In genomic region chr10:121910673-121911420, GRCh38 we compare ENCODE assay signal across 9 cellular contexts. TPM values are rescaled to one million over a fixed set of nuclear protein-coding genes. Genes with fewer than 3 reads are reported as not detected.
A peak's percentile ranks its signal among the peaks of the same experiment; 100 is the strongest.
DNase-seq lines count a peak whose midpoint lies in the region; ATAC-seq, FAIRE-seq and TF ChIP-seq lines count a peak whose summit lies in the region.
"Had no signal": no experiment of that assay in that cellular context is flagged by ENCODE, and none has a peak within 500 bp of the region (broad histone marks: within the 10 kb centered on the region; RNA-seq: fewer than 3 reads in every experiment).

No MANE protein-coding gene starts in this region.

- no peak overlapping the region for H2BK5ac ChIP-seq in H1 (ENCODE audit: low read depth, low read length)

- no peaks in the 10 kb centered on the region for H3K27me3 Mint-ChIP-seq in activated naive CD4-positive, alpha-beta T cell treated with anti-CD3 and anti-CD28 coated beads, Interleukin-2, amount 10 ng/mL, durations not matched to agents 7 days and 5 days

- H3K4me3 ChIP-seq in H1 (ENCODE audit: extremely low read depth in 1 of 4, insufficient read depth in 2 of 4, low read depth in 3 of 4, low read length in 4 of 4), result no peak overlapping the region
- no peak overlapping the region for H3K4me3 ChIP-seq in H7 (ENCODE audit: insufficient read depth, low read depth, low read length)
- H3K4me3 ChIP-seq: skin epidermis had no signal

- H2AK5ac ChIP-seq in H1 (ENCODE audit: low read depth, low read length), result no peak overlapping the region

- no peak overlapping the region for H2BK20ac ChIP-seq in H1 (ENCODE audit: low read length)

- no peak overlapping the region for H4K5ac ChIP-seq in H1 (ENCODE audit: insufficient read length, low read depth, low read length)

- H3K23me2 ChIP-seq in H1 (ENCODE audit: low read depth, low read length), result no peaks in the 10 kb centered on the region

- H3K14ac ChIP-seq in H1 (ENCODE audit: insufficient read length), result no peak overlapping the region

- no peak overlapping the region for H2BK120ac ChIP-seq in H1 (replicated peaks; ENCODE audit: low read depth, low read length)

- peak overlapping the region; percentile 74 for H3K27ac Mint-ChIP-seq in activated naive CD4-positive, alpha-beta T cell treated with anti-CD3 and anti-CD28 coated beads, Interleukin-2, amount 10 ng/mL, durations not matched to agents 7 days and 5 days
- peak overlapping the region in 1 of 2 donors; percentile 16 for H3K27ac Mint-ChIP-seq in activated naive CD4-positive, alpha-beta T cell treated with anti-CD3 and anti-CD28 coated beads, Interleukin-2, amount 50 U/mL, for 72 hours

- FAIRE-seq in H1 (lab: Jason Lieb, UNC), result no peak

- H3K4me3 Mint-ChIP-seq in activated naive CD4-positive, alpha-beta T cell treated with anti-CD3 and anti-CD28 coated beads, Interleukin-2, amount 10 ng/mL, durations not matched to agents 7 days and 5 days, result no peak overlapping the region

- H3K9me3 ChIP-seq in H1 (ENCODE audit: insufficient read depth in 2 of 2, low read depth in 1 of 2, low read length in 1 of 2), result no peaks in the 10 kb centered on the region; a peak in 1 of 4 replicates

- no peak overlapping the region for H2AFZ ChIP-seq in H1 (ENCODE audit: low read length)

- H3K36me3 Mint-ChIP-seq in activated naive CD4-positive, alpha-beta T cell treated with anti-CD3 and anti-CD28 coated beads, Interleukin-2, amount 10 ng/mL, durations not matched to agents 7 days and 5 days, result peaks cover 19% of the 10 kb centered on the region
- peaks cover 11 to 19% of the 10 kb centered on the region in 2 donors for H3K36me3 Mint-ChIP-seq in activated naive CD4-positive, alpha-beta T cell treated with anti-CD3 and anti-CD28 coated beads, Interleukin-2, amount 50 U/mL, for 72 hours

- H3K27ac ChIP-seq in H1 (ENCODE audit: low read depth, low read length) (no peak overlapping the region), substantia nigra (ENCODE audit: low read depth, low read length, poor library complexity, severe bottlenecking) (peak overlapping the region; percentile 75)
- H3K27ac ChIP-seq: skin epidermis had no signal

- peaks cover 0 to 6% of the 10 kb centered on the region in 2 experiments; a peak in 2 of 4 replicates for H3K79me2 ChIP-seq in H1 (ENCODE audit: control insufficient read depth in 1 of 2, insufficient read depth in 2 of 2, low read length in 2 of 2)

- ATAC-seq in activated naive CD4-positive, alpha-beta T cell treated with anti-CD3 and anti-CD28 coated beads, Interleukin-2, amount 50 U/mL, for 72 hours, result no peak
- ATAC-seq in HG03103 (IDR thresholded peaks at IDR 0.05; ENCODE audit: low read depth, unreplicated experiment), result peak; percentile 75

- no peaks in the 10 kb centered on the region; the same call in 1 of the 2 replicates for H3K79me1 ChIP-seq in H1 (ENCODE audit: low read depth, low read length)

- TF ChIP-seq RAD21 in H1 (IDR thresholded peaks at IDR 0.05 in 1 of 2, conservative IDR thresholded peaks at IDR 0.05 in 1 of 2; ENCODE audit: low read depth in 2 of 2, low read length in 2 of 2), result no peak

- H4K91ac ChIP-seq in H1 (replicated peaks; ENCODE audit: insufficient read length, low read length), result no peak overlapping the region

- H3K56ac ChIP-seq in H1 (replicated peaks; ENCODE audit: insufficient read length, low read depth, low read length), result no peak overlapping the region

- H2BK15ac ChIP-seq in H1 (ENCODE audit: low read length), result no peak overlapping the region

- H3K23ac ChIP-seq in H1 (ENCODE audit: insufficient read length), result no peak overlapping the region

- TF ChIP-seq CTCF in H1 (IDR thresholded peaks at IDR 0.05; ENCODE audit: control extremely low read depth in 1 of 3, insufficient read depth in 1 of 3, low read depth in 1 of 3, low read length in 3 of 3), result no peak

- H3K4me1 ChIP-seq in H1 (replicated peaks in 1 of 4; ENCODE audit: control insufficient read depth in 3 of 4, insufficient read depth in 4 of 4, low read length in 3 of 4), result no peaks in the 10 kb centered on the region

- WGBS in H1 (ENCODE audit: extremely low coverage in 1 of 2, insufficient coverage in 1 of 2, insufficient read length in 1 of 2, insufficient replicate concordance in 2 of 2, low coverage in 1 of 2, low lambda C conversion rate in 2 of 2, missing lambda C conversion rate in 1 of 2), 2 experiments, result 93% methylated on average over 5 of the region's 5 CpGs; no CpG with 5 or more reads in 1 of the 2 experiments

- H3K36me3 ChIP-seq in H1 (ENCODE audit: control insufficient read depth in 2 of 4, insufficient read depth in 4 of 4, low read length in 3 of 4), result peaks cover 0 to 42% (median 12%) of the 10 kb centered on the region in 4 experiments; a peak in 5 of 8 replicates
- H3K36me3 ChIP-seq in H7 (replicated peaks; ENCODE audit: control insufficient read depth, insufficient read depth, low read length), result peaks cover 7% of the 10 kb centered on the region

- H3K4me1 Mint-ChIP-seq in activated naive CD4-positive, alpha-beta T cell treated with anti-CD3 and anti-CD28 coated beads, Interleukin-2, amount 10 ng/mL, durations not matched to agents 7 days and 5 days, result peaks cover 2% of the 10 kb centered on the region

- POLR2A ChIA-PET in H1 (lab: Charles Lee; ENCODE audit: partially characterized antibody), result interaction anchor here (0.6 kb wide), 1 partner anchor 597 kb away, joined by 6 read pairs; no protein-coding TSS in a partner anchor

- no peak overlapping the region for H2BK12ac ChIP-seq in H1 (ENCODE audit: low read depth, low read length)

- no peak for TF ChIP-seq POLR2A in H1 (IDR thresholded peaks at IDR 0.05; ENCODE audit: control extremely low read depth in 1 of 2, low read depth in 2 of 2, low read length in 2 of 2)

- no peak overlapping the region for H3K9ac ChIP-seq in H1 (replicated peaks in 1 of 4; ENCODE audit: extremely low read depth in 1 of 4, low read depth in 3 of 4, low read length in 3 of 4)

- H3K9me3 Mint-ChIP-seq in activated naive CD4-positive, alpha-beta T cell treated with anti-CD3 and anti-CD28 coated beads, Interleukin-2, amount 10 ng/mL, durations not matched to agents 7 days and 5 days, result no peaks in the 10 kb centered on the region
- H3K9me3 Mint-ChIP-seq in activated naive CD4-positive, alpha-beta T cell treated with anti-CD3 and anti-CD28 coated beads, Interleukin-2, amount 50 U/mL, for 72 hours, result no peaks in the 10 kb centered on the region

- peaks cover 0 to 2% of the 10 kb centered on the region in 2 experiments for H4K20me1 ChIP-seq in H1 (replicated peaks in 1 of 2; ENCODE audit: control insufficient read depth in 1 of 2, insufficient read depth in 2 of 2, low read length in 2 of 2)

- no peak overlapping the region for H4K8ac ChIP-seq in H1 (ENCODE audit: extremely low read depth, insufficient read depth, low read length)

- no peak overlapping the region for H3K4me2 ChIP-seq in H1 (ENCODE audit: insufficient read depth in 1 of 2, low read depth in 2 of 2, low read length in 2 of 2)

- DNase-seq in activated naive CD4-positive, alpha-beta T cell treated with anti-CD3 and anti-CD28 coated beads, Interleukin-2, amount 10 ng/mL, durations not matched to agents 7 days and 5 days, result no peak
- DNase-seq in activated naive CD4-positive, alpha-beta T cell treated with anti-CD3 and anti-CD28 coated beads, Interleukin-2, amount 50 U/mL, for 72 hours (ENCODE audit: low spot score in 2 of 2), result no peak
- no peak for DNase-seq in H1 (ENCODE audit: low read depth in 1 of 2, low spot score in 2 of 2)
- DNase-seq in substantia nigra (lab: John Stamatoyannopoulos, UW), result peak in 2 of 49 donors; percentile 23 to 48
- no peak for DNase-seq in H7
- no peak for DNase-seq in DMS79 (lab: John Stamatoyannopoulos, UW)
- no peak for DNase-seq in stimulated activated CD4-positive, alpha-beta T cell treated with anti-CD3 and anti-CD28 coated beads, Interleukin-15, amount 100 ng/mL, for 24 hours

- no peaks in the 10 kb centered on the region for H3K27me3 ChIP-seq in H1 (replicated peaks in 1 of 4; ENCODE audit: control insufficient read depth in 3 of 4, extremely low read depth in 1 of 4, insufficient read depth in 3 of 4, low read length in 3 of 4)
- H3K27me3 ChIP-seq in H7 (ENCODE audit: control insufficient read depth, insufficient read depth, low read length), result no peaks in the 10 kb centered on the region

- H3K18ac ChIP-seq in H1 (ENCODE audit: extremely low read depth, low read length), result no peak overlapping the region

- CTCF ChIA-PET in activated naive CD4-positive, alpha-beta T cell treated with anti-CD3 and anti-CD28 coated beads, Interleukin-2, amount 10 ng/mL, durations not matched to agents 7 days and 5 days (lab: Charles Lee), result interaction anchor here (1.4 kb wide), 1 partner anchor 10 kb away, joined by 6 read pairs; no protein-coding TSS in a partner anchor
- CTCF ChIA-PET in H1 (lab: Charles Lee; ENCODE audit: partially characterized antibody), result interaction anchor here (0.8 kb wide), 2 partner anchors 61 to 87 kb away, joined by 3 to 5 read pairs; no protein-coding TSS in a partner anchor

- no peak overlapping the region for H3K4ac ChIP-seq in H1 (replicated peaks; ENCODE audit: insufficient read length, low read depth, low read length)

- TF ChIP-seq EP300 in H1 (IDR thresholded peaks at IDR 0.05; ENCODE audit: borderline replicate concordance in 1 of 2, low read depth in 2 of 2, low read length in 2 of 2), result no peak

TF ChIP-seq in H1, 55 proteins besides CTCF, POLR2A, EP300 and RAD21:
- TF ChIP-seq NRF1 (IDR thresholded peaks at IDR 0.05; ENCODE audit: low read depth, low read length) (no peak), SP1 (IDR thresholded peaks at IDR 0.05; ENCODE audit: low read depth, low read length) (no peak), FOSL1 (IDR thresholded peaks at IDR 0.05; ENCODE audit: insufficient read depth, low read depth, low read length) (no peak), RXRA (IDR thresholded peaks at IDR 0.05; ENCODE audit: insufficient read depth, low read depth, low read length) (no peak), NANOG (IDR thresholded peaks at IDR 0.05; ENCODE audit: insufficient read depth, low read depth, low read length, poor library complexity, severe bottlenecking) (no peak), PHF8 (conservative IDR thresholded peaks at IDR 0.05; ENCODE audit: low read depth, low read length) (no peak), BACH1 (IDR thresholded peaks at IDR 0.05; ENCODE audit: low read length) (peak; percentile 76)

RNA-seq across cellular contexts. Expression of gene ATE1, which starts 17.0 kb away (rescaled TPM):
- 10 to 100 TPM in 1 of 2 donors, 1 to 10 TPM in 1; 9.0 to 18.6 TPM for total RNA-seq in activated naive CD4-positive, alpha-beta T cell treated with anti-CD3 and anti-CD28 coated beads, Interleukin-2, amount 50 U/mL, for 72 hours
- total RNA-seq in H1 (2021; fragmentation: NEBNext Ultra II Directional; extraction: Animal tissue kit (Norgen Biotek cat#: 25700)), result 26.9 and 28.6 TPM in 2 replicates
- 6.1 and 8.8 TPM in 2 replicates for polyA plus RNA-seq in H1 (2011; rRNA removed)
- 9.7 TPM for polyA plus RNA-seq in H1 (2011; cell fraction: cytosol; rRNA removed)
- 8.3 TPM for polyA plus RNA-seq in H1 (2011; cell fraction: nucleus; rRNA removed)
- 10.1 to 15.2 TPM (median 12.6 TPM) in 4 replicates for polyA plus RNA-seq in H1 (2012, experiment 1 of 2)
- polyA plus RNA-seq in H1 (2012, experiment 2 of 2), result 1.4 TPM
- polyA plus RNA-seq in H1 (2013, experiment 1 of 2), result 10.3 TPM
- polyA plus RNA-seq in H1 (2013, experiment 2 of 2), result 10.6 TPM
- 27.3 and 28.2 TPM in 2 replicates for polyA minus RNA-seq in H1 (2011; rRNA and poly(A)+ RNA removed)
- polyA minus RNA-seq in H1 (2011; cell fraction: cytosol; rRNA and poly(A)+ RNA removed), result 12.6 TPM
- 25.9 TPM for polyA minus RNA-seq in H1 (2011; cell fraction: nucleus; rRNA and poly(A)+ RNA removed)
- total RNA-seq in H7 (2014; rRNA removed; shearing (Covaris generic)), result 13.4 and 17.3 TPM in 2 replicates
